Comparison of ENCODE assay signal across 1 cellular context in genomic region chr7:7792089-7792488, GRCh38.
TF ChIP-seq lines count a peak whose summit lies in the region.

No MANE protein-coding gene starts in this region.

TF ChIP-seq in H1, 55 proteins besides CTCF, POLR2A, EP300 and RAD21:
- TF ChIP-seq RBBP5 (IDR thresholded peaks at IDR 0.05; ENCODE audit: borderline replicate concordance, low read depth, low read length) (no peak), CHD2 (IDR thresholded peaks at IDR 0.05; ENCODE audit: low read length) (no peak), SIX5 (IDR thresholded peaks at IDR 0.05; ENCODE audit: low read depth, low read length) (no peak), SP2 (IDR thresholded peaks at IDR 0.05; ENCODE audit: low read length) (no peak), CHD7 (IDR thresholded peaks at IDR 0.05; ENCODE audit: insufficient replicate concordance, low read length) (no peak), CEBPB (IDR thresholded peaks at IDR 0.05; ENCODE audit: low read depth, low read length) (no peak), CBX8 (IDR thresholded peaks at IDR 0.05; ENCODE audit: borderline replicate concordance, low read depth, low read length) (no peak)
TF ChIP-seq in H1: peak in this region for 0.
